ENCODE assay signal across 24 cellular contexts in the genomic region with DNA sequence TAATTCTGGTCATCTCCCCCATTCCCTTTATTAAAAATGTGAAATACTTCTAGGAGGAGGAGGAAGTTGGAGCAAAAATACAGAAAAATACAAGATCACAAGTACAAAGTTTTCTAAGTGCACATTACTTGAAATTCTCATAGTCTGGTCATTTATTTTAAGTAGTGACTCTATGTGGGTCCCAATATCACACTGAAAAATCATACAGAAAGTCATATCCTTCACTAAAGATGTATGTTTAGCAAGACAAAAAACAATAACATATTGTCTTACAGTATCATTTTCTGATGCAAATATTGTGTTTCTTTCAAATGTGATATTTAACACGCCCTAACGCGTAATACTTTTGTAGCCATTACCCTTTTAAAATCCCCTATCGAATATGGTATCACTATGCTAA. TPM values are rescaled to one million over a fixed set of nuclear protein-coding genes. Genes with fewer than 3 reads are reported as not detected.
"Had no signal": no experiment of that assay in that cellular context is flagged by ENCODE, and none has a peak within 500 bp of the region (broad histone marks: within the 10 kb centered on the region; RNA-seq: fewer than 3 reads in every experiment).

No MANE protein-coding gene starts in this region.

- ATAC-seq: effector memory CD8-positive, alpha-beta T cell; gastroesophageal sphincter; left colon; mucosa of descending colon; naive thymus-derived CD8-positive, alpha-beta T cell; pancreas; right lobe of liver; stimulated activated effector memory CD8-positive, alpha-beta T cell treated with anti-CD3 and anti-CD28 coated beads, Interleukin-12 subunit alpha, Interleukin-12 subunit beta, amount 100 ng/mL, for 72 hours; stimulated activated naive CD8-positive, alpha-beta T cell treated with anti-CD3 and anti-CD28 coated beads, Interleukin-15, Interleukin-2, amounts not matched to agents 100 U/mL and 50 U/mL, for 24 hours had no signal

- H3K4me2 ChIP-seq: hepatocyte had no signal

- DNase-seq: cerebellar nuclear complex; effector memory CD8-positive, alpha-beta T cell; esophagus squamous epithelium; foreskin fibroblast; glutamatergic neuron; kidney; left colon; mammary epithelial cell; mucosa of descending colon; naive thymus-derived CD8-positive, alpha-beta T cell; occipital lobe; pancreas; right lobe of liver; stimulated activated CD4-positive, alpha-beta T cell treated with anti-CD3 and anti-CD28 coated beads, Interleukin-4, amount 100 ng/mL, for 1 hour; stimulated activated CD8-positive, alpha-beta memory T cell treated with anti-CD3 and anti-CD28 coated beads, Interleukin-4, amount 100 ng/mL, for 48 hours; stimulated activated naive CD8-positive, alpha-beta T cell treated with anti-CD3 and anti-CD28 coated beads, Interleukin-15, Interleukin-2, amounts not matched to agents 100 U/mL and 50 U/mL, for 24 hours; thyroid gland; upper lobe of left lung had no signal

- H3K27ac ChIP-seq: esophagus squamous epithelium, gastroesophageal sphincter, hepatocyte, pancreas, right lobe of liver, suprapubic skin, thyroid gland, upper lobe of left lung had no signal

- H2AFZ ChIP-seq: hepatocyte had no signal

- H3K36me3 Mint-ChIP-seq: stimulated activated effector memory CD8-positive, alpha-beta T cell treated with anti-CD3 and anti-CD28 coated beads, Interleukin-12 subunit alpha, Interleukin-12 subunit beta, amount 100 ng/mL, for 72 hours had no signal

- H3K4me3 Mint-ChIP-seq: dendritic cell treated with granulocyte-macrophage colony-stimulating factor and Interleukin-4, amounts not matched to agents 40 ng/mL and 50 ng/mL, for 4 days; effector memory CD8-positive, alpha-beta T cell; naive thymus-derived CD8-positive, alpha-beta T cell; stimulated activated effector memory CD8-positive, alpha-beta T cell treated with anti-CD3 and anti-CD28 coated beads, Interleukin-12 subunit alpha, Interleukin-12 subunit beta, amount 100 ng/mL, for 72 hours had no signal

- H3K9me3 Mint-ChIP-seq: dendritic cell treated with granulocyte-macrophage colony-stimulating factor and Interleukin-4, amounts not matched to agents 40 ng/mL and 50 ng/mL, for 4 days; effector memory CD8-positive, alpha-beta T cell; stimulated activated effector memory CD8-positive, alpha-beta T cell treated with anti-CD3 and anti-CD28 coated beads, Interleukin-12 subunit alpha, Interleukin-12 subunit beta, amount 100 ng/mL, for 72 hours had no signal

- H3K9me3 ChIP-seq: esophagus squamous epithelium, gastroesophageal sphincter, mucosa of descending colon, pancreas, right lobe of liver, suprapubic skin, thyroid gland, upper lobe of left lung had no signal

- H3K27ac Mint-ChIP-seq: dendritic cell treated with granulocyte-macrophage colony-stimulating factor and Interleukin-4, amounts not matched to agents 40 ng/mL and 50 ng/mL, for 4 days; effector memory CD8-positive, alpha-beta T cell; progenitor cell of endocrine pancreas; stimulated activated effector memory CD8-positive, alpha-beta T cell treated with anti-CD3 and anti-CD28 coated beads, Interleukin-12 subunit alpha, Interleukin-12 subunit beta, amount 100 ng/mL, for 72 hours had no signal

- H3K36me3 ChIP-seq: esophagus squamous epithelium, gastroesophageal sphincter, pancreas, right lobe of liver, suprapubic skin, thyroid gland, upper lobe of left lung had no signal

- H3K4me3 ChIP-seq: esophagus squamous epithelium, gastroesophageal sphincter, hepatocyte, mucosa of descending colon, pancreas, right lobe of liver, suprapubic skin, thyroid gland, upper lobe of left lung had no signal

RNA-seq across cellular contexts. Expression of gene ALDH1A2, which starts 2.5 kb away (rescaled TPM):
- total RNA-seq: naive thymus-derived CD8-positive, alpha-beta T cell had no signal
- polyA plus RNA-seq: naive thymus-derived CD8-positive, alpha-beta T cell had no signal
